Comparison of ENCODE assay signal across 20 cellular contexts in the genomic region with DNA sequence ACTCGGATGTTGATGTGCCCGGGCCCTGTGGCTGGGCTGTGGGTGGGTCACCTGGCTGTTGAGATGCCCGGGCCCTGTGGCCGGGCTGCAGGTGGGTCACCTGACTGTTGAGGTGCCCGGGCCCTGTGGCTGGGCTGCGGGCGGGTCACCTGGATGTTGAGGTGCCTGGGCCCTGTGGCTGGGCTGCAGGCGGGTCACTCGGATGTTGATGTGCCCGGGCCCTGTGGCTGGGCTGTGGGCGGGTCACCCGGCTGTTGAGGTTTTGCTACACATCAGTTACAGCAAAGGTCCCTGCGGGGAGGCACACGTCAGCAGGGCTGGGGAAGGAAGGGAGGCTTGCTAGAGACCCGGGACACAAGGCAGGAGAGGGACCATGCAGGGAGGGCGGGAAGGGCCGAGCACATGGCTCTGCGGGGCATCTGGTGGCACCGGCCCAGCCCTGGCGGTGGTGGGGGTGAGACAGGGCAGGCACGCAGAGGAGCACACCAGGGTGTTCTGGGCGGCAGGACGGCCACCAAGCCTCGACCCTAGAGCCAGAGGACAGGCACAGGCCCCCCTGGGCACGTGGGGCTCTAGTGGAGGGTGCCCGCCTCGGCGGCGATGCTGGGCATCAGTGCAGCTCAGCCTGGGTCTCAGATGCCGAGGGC.
"Had no signal": no experiment of that assay in that cellular context is flagged by ENCODE, and none has a peak within 500 bp of the region (broad histone marks: within the 10 kb centered on the region; RNA-seq: fewer than 3 reads in every experiment).

No MANE protein-coding gene starts in this region.

- H3K36me3 ChIP-seq: colonic mucosa, transverse colon had no signal

- H3K9me3 Mint-ChIP-seq: activated naive CD4-positive, alpha-beta T cell treated with anti-CD3 and anti-CD28 coated beads for 36 hours; central memory CD8-positive, alpha-beta T cell; nephron; stimulated activated naive CD8-positive, alpha-beta T cell treated with anti-CD3 and anti-CD28 coated beads, Interleukin-15, Interleukin-2, amounts not matched to agents 100 ng/mL and 50 ng/mL, for 24 hours had no signal

- ATAC-seq: activated CD4-positive, alpha-beta T cell treated with anti-CD3 and anti-CD28 coated beads for 36 hours; activated CD8-positive, alpha-beta memory T cell treated with anti-CD3 and anti-CD28 coated beads, Interleukin-2, amount 10 ng/mL, durations not matched to agents 7 days and 5 days; WTC11 had no signal

- DNase-seq: activated CD4-positive, alpha-beta T cell treated with anti-CD3 and anti-CD28 coated beads for 36 hours; activated CD4-positive, alpha-beta T cell treated with anti-CD3 and anti-CD28 coated beads, Interleukin-2, amount 50 U/mL, for 48 hours; activated CD8-positive, alpha-beta memory T cell treated with anti-CD3 and anti-CD28 coated beads, Interleukin-2, amount 10 ng/mL, durations not matched to agents 7 days and 5 days; activated naive CD4-positive, alpha-beta T cell treated with anti-CD3 and anti-CD28 coated beads for 36 hours; colonic mucosa; foreskin melanocyte; left ventricle myocardium inferior; mammary epithelial cell; midbrain; nucleus accumbens; retina; stimulated activated CD4-positive, alpha-beta T cell treated with anti-CD3 and anti-CD28 coated beads, Interleukin-4, amount 100 ng/mL, for 4 hours; transverse colon had no signal

- H3K4me1 Mint-ChIP-seq: activated CD4-positive, alpha-beta T cell treated with anti-CD3 and anti-CD28 coated beads for 36 hours; nephron; WTC11 had no signal

- H3K4me1 ChIP-seq: ascending aorta, colonic mucosa, left ventricle myocardium inferior, spleen, suprapubic skin, transverse colon had no signal

- H3K9me3 ChIP-seq: ascending aorta, colonic mucosa, left ventricle myocardium inferior, spleen, suprapubic skin, transverse colon had no signal

- H3K27me3 ChIP-seq: ascending aorta, colonic mucosa, spleen, suprapubic skin, transverse colon had no signal

- H3K27me3 Mint-ChIP-seq: activated CD4-positive, alpha-beta T cell treated with anti-CD3 and anti-CD28 coated beads for 36 hours; activated CD8-positive, alpha-beta memory T cell treated with anti-CD3 and anti-CD28 coated beads, Interleukin-2, amount 10 ng/mL, durations not matched to agents 7 days and 5 days; central memory CD8-positive, alpha-beta T cell; stimulated activated naive CD8-positive, alpha-beta T cell treated with anti-CD3 and anti-CD28 coated beads, Interleukin-15, Interleukin-2, amounts not matched to agents 100 ng/mL and 50 ng/mL, for 24 hours had no signal

- H3K36me3 Mint-ChIP-seq: activated CD8-positive, alpha-beta memory T cell treated with anti-CD3 and anti-CD28 coated beads, Interleukin-2, amount 10 ng/mL, durations not matched to agents 7 days and 5 days had no signal

- H3K4me3 Mint-ChIP-seq: activated CD4-positive, alpha-beta T cell treated with anti-CD3 and anti-CD28 coated beads for 36 hours; activated CD8-positive, alpha-beta memory T cell treated with anti-CD3 and anti-CD28 coated beads, Interleukin-2, amount 10 ng/mL, durations not matched to agents 7 days and 5 days; activated naive CD4-positive, alpha-beta T cell treated with anti-CD3 and anti-CD28 coated beads for 36 hours; central memory CD8-positive, alpha-beta T cell; nephron; stimulated activated naive CD8-positive, alpha-beta T cell treated with anti-CD3 and anti-CD28 coated beads, Interleukin-15, Interleukin-2, amounts not matched to agents 100 ng/mL and 50 ng/mL, for 24 hours; WTC11 had no signal

- H3K27ac ChIP-seq: ascending aorta, colonic mucosa, left ventricle myocardium inferior, spleen, suprapubic skin had no signal

- H3K4me3 ChIP-seq: ascending aorta, colonic mucosa, left ventricle myocardium inferior, spleen, suprapubic skin, transverse colon had no signal

- H3K27ac Mint-ChIP-seq: activated CD4-positive, alpha-beta T cell treated with anti-CD3 and anti-CD28 coated beads for 36 hours; activated CD8-positive, alpha-beta memory T cell treated with anti-CD3 and anti-CD28 coated beads, Interleukin-2, amount 10 ng/mL, durations not matched to agents 7 days and 5 days; activated naive CD4-positive, alpha-beta T cell treated with anti-CD3 and anti-CD28 coated beads for 36 hours; nephron; stimulated activated naive CD8-positive, alpha-beta T cell treated with anti-CD3 and anti-CD28 coated beads, Interleukin-15, Interleukin-2, amounts not matched to agents 100 ng/mL and 50 ng/mL, for 24 hours; WTC11 had no signal
